In genomic region chr17:46157443-46158107, GRCh38 we compare ENCODE assay signal across 10 cellular contexts. TPM values are rescaled to one million over a fixed set of nuclear protein-coding genes. Genes with fewer than 3 reads are reported as not detected.
DNase-seq lines count a peak whose midpoint lies in the region; ATAC-seq and TF ChIP-seq lines count a peak whose summit lies in the region.
"Had no signal": no experiment of that assay in that cellular context is flagged by ENCODE, and none has a peak within 500 bp of the region (broad histone marks: within the 10 kb centered on the region; RNA-seq: fewer than 3 reads in every experiment).

No MANE protein-coding gene starts in this region.

- intact Hi-C loops in activated CD8-positive, alpha-beta T cell treated with anti-CD3 and anti-CD28 coated beads for 36 hours (cut with micrococcal nuclease): loop anchor here (5.0 kb wide), 1 partner anchor 35 kb away; the partner anchor contains the start of gene KANSL1
- intact Hi-C loops in ascending aorta (cut with DNase I): no loop called here

- H3K4me1 Mint-ChIP-seq in activated CD8-positive, alpha-beta T cell treated with anti-CD3 and anti-CD28 coated beads for 36 hours (ENCODE audit: low read depth): peaks cover 85% of the 10 kb centered on the region
- H3K4me1 Mint-ChIP-seq in activated CD8-positive, alpha-beta T cell treated with anti-CD3 and anti-CD28 coated beads, Interleukin-2, amount 10 ng/mL, durations not matched to agents 7 days and 5 days (ENCODE audit: low read depth): peaks cover 72% of the 10 kb centered on the region

- TF ChIP-seq CTCF in activated CD8-positive, alpha-beta T cell treated with anti-CD3 and anti-CD28 coated beads for 36 hours (IDR thresholded peaks at IDR 0.05): no peak
- no peak for TF ChIP-seq CTCF in ascending aorta (IDR thresholded peaks at IDR 0.05)
- no peak for TF ChIP-seq CTCF in suprapubic skin (IDR thresholded peaks at IDR 0.05)

- H3K36me3 Mint-ChIP-seq in activated CD8-positive, alpha-beta T cell treated with anti-CD3 and anti-CD28 coated beads for 36 hours (ENCODE audit: low read depth): peaks cover 14% of the 10 kb centered on the region
- peaks cover 24% of the 10 kb centered on the region for H3K36me3 Mint-ChIP-seq in activated CD8-positive, alpha-beta T cell treated with anti-CD3 and anti-CD28 coated beads, Interleukin-2, amount 10 ng/mL, durations not matched to agents 7 days and 5 days (ENCODE audit: low read depth)

- TF ChIP-seq EP300 in suprapubic skin (IDR thresholded peaks at IDR 0.05): no peak

- no peak for DNase-seq in activated CD8-positive, alpha-beta T cell treated with anti-CD3 and anti-CD28 coated beads for 36 hours
- no peak for DNase-seq in activated CD8-positive, alpha-beta T cell treated with anti-CD3 and anti-CD28 coated beads, Interleukin-2, amount 10 ng/mL, durations not matched to agents 7 days and 5 days
- DNase-seq in ascending aorta (ENCODE audit: low spot score in 2 of 2) (no peak), iris pigment epithelial cell (ENCODE audit: low read depth) (peak; percentile 39), suprapubic skin (ENCODE audit: low spot score in 2 of 2) (no peak), OCI-M2 (lab: John Stamatoyannopoulos, UW; ENCODE audit: unreplicated experiment) (no peak), ureter (ENCODE audit: low spot score) (no peak)
- no peak for DNase-seq in activated effector memory CD4-positive, alpha-beta T cell treated with anti-CD3 and anti-CD28 coated beads, Interleukin-2, amount 50 U/mL, for 16 hours
- DNase-seq: NCI-H2029 treated with DMSO at 0.1 percent for 48 hours had no signal

- peak overlapping the region; percentile 12 to 33 for H3K27ac ChIP-seq in ascending aorta
- H3K27ac ChIP-seq in suprapubic skin: peak overlapping the region; percentile 40
- H3K27ac ChIP-seq: BLaER1 had no signal

- peak overlapping the region in 1 of 2 donors; percentile 14 for H3K4me3 ChIP-seq in ascending aorta
- H3K4me3 ChIP-seq in suprapubic skin: no peak overlapping the region
- H3K4me3 ChIP-seq: BLaER1 had no signal

- no peaks in the 10 kb centered on the region for H3K27me3 ChIP-seq in ascending aorta
- H3K27me3 ChIP-seq in suprapubic skin: no peaks in the 10 kb centered on the region
- H3K27me3 ChIP-seq: BLaER1 had no signal

- ATAC-seq in activated CD8-positive, alpha-beta T cell treated with anti-CD3 and anti-CD28 coated beads for 36 hours: no peak
- no peak for ATAC-seq in activated CD8-positive, alpha-beta T cell treated with anti-CD3 and anti-CD28 coated beads, Interleukin-2, amount 10 ng/mL, durations not matched to agents 7 days and 5 days

- CTCF ChIA-PET in activated CD8-positive, alpha-beta T cell treated with anti-CD3 and anti-CD28 coated beads for 36 hours (lab: Charles Lee): interaction anchor here (0.8 to 3.1 kb wide), 11 partner anchors 9 to 154 kb away, joined by 3 to 14 read pairs (median 3); no protein-coding TSS in a partner anchor
- CTCF ChIA-PET in activated CD8-positive, alpha-beta T cell treated with anti-CD3 and anti-CD28 coated beads, Interleukin-2, amount 10 ng/mL, durations not matched to agents 7 days and 5 days (lab: Charles Lee): interaction anchor here (0.7 to 2.3 kb wide), 5 partner anchors 10 to 55 kb away, joined by 3 to 8 read pairs (median 4); no protein-coding TSS in a partner anchor

- POLR2A ChIA-PET in activated CD8-positive, alpha-beta T cell treated with anti-CD3 and anti-CD28 coated beads for 36 hours (lab: Charles Lee): interaction anchor here (1.2 to 1.6 kb wide), 5 partner anchors 12 to 106 kb away, joined by 3 to 7 read pairs (median 3); no protein-coding TSS in a partner anchor
- POLR2A ChIA-PET in activated CD8-positive, alpha-beta T cell treated with anti-CD3 and anti-CD28 coated beads, Interleukin-2, amount 10 ng/mL, durations not matched to agents 7 days and 5 days (lab: Charles Lee): no interaction called here

- TF ChIP-seq POLR2A in suprapubic skin (IDR thresholded peaks at IDR 0.05): no peak

- WGBS in suprapubic skin: 32% methylated on average over 3 of the region's 3 CpGs

- H3K4me3 Mint-ChIP-seq in activated CD8-positive, alpha-beta T cell treated with anti-CD3 and anti-CD28 coated beads for 36 hours: no peak overlapping the region
- H3K4me3 Mint-ChIP-seq in activated CD8-positive, alpha-beta T cell treated with anti-CD3 and anti-CD28 coated beads, Interleukin-2, amount 10 ng/mL, durations not matched to agents 7 days and 5 days: no peak overlapping the region

- H3K4me1 ChIP-seq in ascending aorta: peaks cover 6 to 58% of the 10 kb centered on the region in 2 donors
- peaks cover 80% of the 10 kb centered on the region for H3K4me1 ChIP-seq in suprapubic skin

- peak overlapping the region; percentile 91 for H3K27ac Mint-ChIP-seq in activated CD8-positive, alpha-beta T cell treated with anti-CD3 and anti-CD28 coated beads for 36 hours
- no peak overlapping the region for H3K27ac Mint-ChIP-seq in activated CD8-positive, alpha-beta T cell treated with anti-CD3 and anti-CD28 coated beads, Interleukin-2, amount 10 ng/mL, durations not matched to agents 7 days and 5 days

- no peaks in the 10 kb centered on the region for H3K36me3 ChIP-seq in ascending aorta
- H3K36me3 ChIP-seq in suprapubic skin: no peaks in the 10 kb centered on the region

- H3K9me3 ChIP-seq in ascending aorta: no peaks in the 10 kb centered on the region
- H3K9me3 ChIP-seq in suprapubic skin: no peaks in the 10 kb centered on the region
- H3K9me3 ChIP-seq: BLaER1 had no signal

- H3K9me3 Mint-ChIP-seq in activated CD8-positive, alpha-beta T cell treated with anti-CD3 and anti-CD28 coated beads for 36 hours: no peaks in the 10 kb centered on the region
- no peaks in the 10 kb centered on the region for H3K9me3 Mint-ChIP-seq in activated CD8-positive, alpha-beta T cell treated with anti-CD3 and anti-CD28 coated beads, Interleukin-2, amount 10 ng/mL, durations not matched to agents 7 days and 5 days (ENCODE audit: insufficient read depth)

- H3K27me3 Mint-ChIP-seq in activated CD8-positive, alpha-beta T cell treated with anti-CD3 and anti-CD28 coated beads for 36 hours: no peaks in the 10 kb centered on the region
- H3K27me3 Mint-ChIP-seq in activated CD8-positive, alpha-beta T cell treated with anti-CD3 and anti-CD28 coated beads, Interleukin-2, amount 10 ng/mL, durations not matched to agents 7 days and 5 days (ENCODE audit: low read depth): no peaks in the 10 kb centered on the region

RNA-seq across cellular contexts. Expression of gene KANSL1, which starts 35.7 kb away (rescaled TPM):
- total RNA-seq in activated CD8-positive, alpha-beta T cell treated with anti-CD3 and anti-CD28 coated beads for 36 hours: 10 to 100 TPM; 54.4 to 55.3 TPM
- total RNA-seq in activated CD8-positive, alpha-beta T cell treated with anti-CD3 and anti-CD28 coated beads, Interleukin-2, amount 10 ng/mL, durations not matched to agents 7 days and 5 days: 10 to 100 TPM; 80.5 to 82.8 TPM
- total RNA-seq in ascending aorta (53.5 TPM), suprapubic skin (100 to 1,000 TPM in 1 of 4 donors, 10 to 100 TPM in 3; 68.2 to 187 (median 79.0) TPM), ureter (190 TPM)
